In the genomic region with DNA sequence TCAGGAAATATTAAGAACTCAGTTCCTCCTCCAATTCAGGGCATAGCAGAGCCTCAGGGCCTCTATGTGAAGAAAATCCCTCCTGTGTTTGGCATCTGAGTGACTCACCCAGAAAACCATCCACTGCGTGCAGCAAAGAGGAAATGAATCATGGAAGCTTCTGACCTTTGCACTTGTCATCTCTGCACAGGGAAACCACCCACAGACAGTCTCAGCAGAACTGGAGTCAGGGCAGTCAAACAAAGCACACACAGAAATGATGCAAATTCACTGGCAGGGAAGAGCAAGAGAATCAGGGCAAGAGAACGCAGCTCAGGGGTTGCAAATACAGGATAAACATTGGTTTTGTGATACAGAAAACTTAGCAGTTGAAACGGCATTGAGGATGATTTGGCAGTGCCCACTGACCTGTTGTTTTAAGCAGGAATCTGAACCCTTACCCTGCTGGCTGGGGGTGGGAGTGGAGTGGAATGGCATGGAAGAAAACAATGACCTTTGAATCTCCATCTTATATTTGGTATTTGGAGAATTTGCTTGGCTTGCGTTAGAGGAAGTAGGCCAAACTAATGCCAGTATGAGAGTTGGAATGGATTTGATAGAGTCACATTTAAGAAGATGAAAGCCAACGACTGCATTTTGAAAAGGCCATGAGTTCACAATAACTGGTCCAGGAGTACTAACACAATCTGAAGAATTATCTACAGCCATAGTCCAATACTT, we compare ENCODE assay signal across 1 cellular context.
TF ChIP-seq lines count a peak whose summit lies in the region.

No MANE protein-coding gene starts in this region.

TF ChIP-seq in HepG2, 621 proteins besides CTCF, POLR2A, EP300 and RAD21 (continued from another document and continues in another):
- TF ChIP-seq TCF12 (IDR thresholded peaks at IDR 0.05) (no peak), TCF12 (CRISPR knock-in tag; IDR thresholded peaks at IDR 0.05) (no peak; the same call in 1 of the 2 replicates), RARA (CRISPR knock-in tag; IDR thresholded peaks at IDR 0.05) (peak; percentile 95), ZNF256 (CRISPR knock-in tag; conservative IDR thresholded peaks at IDR 0.05) (no peak), REPIN1 (CRISPR knock-in tag; IDR thresholded peaks at IDR 0.05; ENCODE audit: borderline replicate concordance, low read depth) (0 out of 2 replicates have a peak, but pooled peaks have one; percentile 43), ARID2 (CRISPR knock-in tag; IDR thresholded peaks at IDR 0.05; ENCODE audit: borderline replicate concordance) (no peak), GZF1 (CRISPR knock-in tag; IDR thresholded peaks at IDR 0.05) (0 out of 2 replicates have a peak, but pooled peaks have one; percentile 74), ZBTB38 (CRISPR knock-in tag; IDR thresholded peaks at IDR 0.05) (peak; percentile 46; the same call in 1 of the 2 replicates), KDM5A (IDR thresholded peaks at IDR 0.05; ENCODE audit: borderline replicate concordance, low read length) (no peak), RORA (CRISPR knock-in tag; IDR thresholded peaks at IDR 0.05) (no peak), ZBTB42 (CRISPR knock-in tag; IDR thresholded peaks at IDR 0.05) (no peak), FOSL2 (CRISPR knock-in tag; IDR thresholded peaks at IDR 0.05) (peak; percentile 100), ZNF496 (CRISPR knock-in tag; IDR thresholded peaks at IDR 0.05; ENCODE audit: insufficient replicate concordance) (no peak), CREB1 (IDR thresholded peaks at IDR 0.05) (peak; percentile 73; the same call in 1 of the 2 replicates), CREB1 (CRISPR knock-in tag; IDR thresholded peaks at IDR 0.05) (peak; percentile 87), ZNF337 (CRISPR knock-in tag; IDR thresholded peaks at IDR 0.05; ENCODE audit: borderline replicate concordance, low read depth) (peak; percentile 57; the same call in 1 of the 2 replicates), PITX1 (CRISPR knock-in tag; IDR thresholded peaks at IDR 0.05) (peak; percentile 83), ZNF329 (CRISPR knock-in tag; IDR thresholded peaks at IDR 0.05; ENCODE audit: low read depth) (no peak), SOX6 (IDR thresholded peaks at IDR 0.05) (no peak), SOX6 (CRISPR knock-in tag; IDR thresholded peaks at IDR 0.05) (peak; percentile 96), MAFF (IDR thresholded peaks at IDR 0.05; ENCODE audit: low read depth, low read length) (peak; percentile 34; the same call in 1 of the 2 replicates), ZNF24 (IDR thresholded peaks at IDR 0.05) (no peak), ZNF501 (CRISPR knock-in tag; IDR thresholded peaks at IDR 0.05) (peak; percentile 63; the same call in 1 of the 2 replicates), KDM1A (CRISPR knock-in tag; IDR thresholded peaks at IDR 0.05) (peak; percentile 84), ZNF792 (CRISPR knock-in tag; IDR thresholded peaks at IDR 0.05) (peak; percentile 33; the same call in 1 of the 2 replicates), ZNF331 (CRISPR knock-in tag; IDR thresholded peaks at IDR 0.05) (peak; percentile 95), ERF (CRISPR knock-in tag; IDR thresholded peaks at IDR 0.05) (peak; percentile 97), FOXA1 (IDR thresholded peaks at IDR 0.05) (no peak), FOXA1 (CRISPR knock-in tag; IDR thresholded peaks at IDR 0.05) (peak; percentile 73)
- TF ChIP-seq, protein P1, sequence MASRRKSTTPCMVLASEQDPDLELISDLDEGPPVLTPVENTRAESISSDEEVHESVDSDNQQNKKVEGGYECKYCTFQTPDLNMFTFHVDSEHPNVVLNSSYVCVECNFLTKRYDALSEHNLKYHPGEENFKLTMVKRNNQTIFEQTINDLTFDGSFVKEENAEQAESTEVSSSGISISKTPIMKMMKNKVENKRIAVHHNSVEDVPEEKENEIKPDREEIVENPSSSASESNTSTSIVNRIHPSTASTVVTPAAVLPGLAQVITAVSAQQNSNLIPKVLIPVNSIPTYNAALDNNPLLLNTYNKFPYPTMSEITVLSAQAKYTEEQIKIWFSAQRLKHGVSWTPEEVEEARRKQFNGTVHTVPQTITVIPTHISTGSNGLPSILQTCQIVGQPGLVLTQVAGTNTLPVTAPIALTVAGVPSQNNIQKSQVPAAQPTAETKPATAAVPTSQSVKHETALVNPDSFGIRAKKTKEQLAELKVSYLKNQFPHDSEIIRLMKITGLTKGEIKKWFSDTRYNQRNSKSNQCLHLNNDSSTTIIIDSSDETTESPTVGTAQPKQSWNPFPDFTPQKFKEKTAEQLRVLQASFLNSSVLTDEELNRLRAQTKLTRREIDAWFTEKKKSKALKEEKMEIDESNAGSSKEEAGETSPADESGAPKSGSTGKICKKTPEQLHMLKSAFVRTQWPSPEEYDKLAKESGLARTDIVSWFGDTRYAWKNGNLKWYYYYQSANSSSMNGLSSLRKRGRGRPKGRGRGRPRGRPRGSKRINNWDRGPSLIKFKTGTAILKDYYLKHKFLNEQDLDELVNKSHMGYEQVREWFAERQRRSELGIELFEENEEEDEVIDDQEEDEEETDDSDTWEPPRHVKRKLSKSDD (CRISPR knock-in tag; IDR thresholded peaks at IDR 0.05; ENCODE audit: low read depth) = 0 out of 2 replicates have a peak, but pooled peaks have one; percentile 72
- TF ChIP-seq, protein P2, sequence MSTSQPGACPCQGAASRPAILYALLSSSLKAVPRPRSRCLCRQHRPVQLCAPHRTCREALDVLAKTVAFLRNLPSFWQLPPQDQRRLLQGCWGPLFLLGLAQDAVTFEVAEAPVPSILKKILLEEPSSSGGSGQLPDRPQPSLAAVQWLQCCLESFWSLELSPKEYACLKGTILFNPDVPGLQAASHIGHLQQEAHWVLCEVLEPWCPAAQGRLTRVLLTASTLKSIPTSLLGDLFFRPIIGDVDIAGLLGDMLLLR (CRISPR knock-in tag; IDR thresholded peaks at IDR 0.05) = no peak
- TF ChIP-seq, protein P3, sequence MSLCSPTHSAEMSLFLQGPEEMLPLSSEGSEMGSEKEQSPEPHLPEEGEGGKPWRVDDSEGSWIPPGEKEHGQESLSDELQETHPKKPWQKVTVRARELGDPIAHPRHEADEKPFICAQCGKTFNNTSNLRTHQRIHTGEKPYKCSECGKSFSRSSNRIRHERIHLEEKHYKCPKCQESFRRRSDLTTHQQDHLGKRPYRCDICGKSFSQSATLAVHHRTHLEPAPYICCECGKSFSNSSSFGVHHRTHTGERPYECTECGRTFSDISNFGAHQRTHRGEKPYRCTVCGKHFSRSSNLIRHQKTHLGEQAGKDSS (CRISPR knock-in tag; IDR thresholded peaks at IDR 0.05; ENCODE audit: borderline replicate concordance, low read depth) = 0 out of 2 replicates have a peak, but pooled peaks have one; percentile 51
- TF ChIP-seq, protein P4, sequence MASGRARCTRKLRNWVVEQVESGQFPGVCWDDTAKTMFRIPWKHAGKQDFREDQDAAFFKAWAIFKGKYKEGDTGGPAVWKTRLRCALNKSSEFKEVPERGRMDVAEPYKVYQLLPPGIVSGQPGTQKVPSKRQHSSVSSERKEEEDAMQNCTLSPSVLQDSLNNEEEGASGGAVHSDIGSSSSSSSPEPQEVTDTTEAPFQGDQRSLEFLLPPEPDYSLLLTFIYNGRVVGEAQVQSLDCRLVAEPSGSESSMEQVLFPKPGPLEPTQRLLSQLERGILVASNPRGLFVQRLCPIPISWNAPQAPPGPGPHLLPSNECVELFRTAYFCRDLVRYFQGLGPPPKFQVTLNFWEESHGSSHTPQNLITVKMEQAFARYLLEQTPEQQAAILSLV (CRISPR knock-in tag; IDR thresholded peaks at IDR 0.05; ENCODE audit: borderline replicate concordance) = no peak
- TF ChIP-seq, protein P5, sequence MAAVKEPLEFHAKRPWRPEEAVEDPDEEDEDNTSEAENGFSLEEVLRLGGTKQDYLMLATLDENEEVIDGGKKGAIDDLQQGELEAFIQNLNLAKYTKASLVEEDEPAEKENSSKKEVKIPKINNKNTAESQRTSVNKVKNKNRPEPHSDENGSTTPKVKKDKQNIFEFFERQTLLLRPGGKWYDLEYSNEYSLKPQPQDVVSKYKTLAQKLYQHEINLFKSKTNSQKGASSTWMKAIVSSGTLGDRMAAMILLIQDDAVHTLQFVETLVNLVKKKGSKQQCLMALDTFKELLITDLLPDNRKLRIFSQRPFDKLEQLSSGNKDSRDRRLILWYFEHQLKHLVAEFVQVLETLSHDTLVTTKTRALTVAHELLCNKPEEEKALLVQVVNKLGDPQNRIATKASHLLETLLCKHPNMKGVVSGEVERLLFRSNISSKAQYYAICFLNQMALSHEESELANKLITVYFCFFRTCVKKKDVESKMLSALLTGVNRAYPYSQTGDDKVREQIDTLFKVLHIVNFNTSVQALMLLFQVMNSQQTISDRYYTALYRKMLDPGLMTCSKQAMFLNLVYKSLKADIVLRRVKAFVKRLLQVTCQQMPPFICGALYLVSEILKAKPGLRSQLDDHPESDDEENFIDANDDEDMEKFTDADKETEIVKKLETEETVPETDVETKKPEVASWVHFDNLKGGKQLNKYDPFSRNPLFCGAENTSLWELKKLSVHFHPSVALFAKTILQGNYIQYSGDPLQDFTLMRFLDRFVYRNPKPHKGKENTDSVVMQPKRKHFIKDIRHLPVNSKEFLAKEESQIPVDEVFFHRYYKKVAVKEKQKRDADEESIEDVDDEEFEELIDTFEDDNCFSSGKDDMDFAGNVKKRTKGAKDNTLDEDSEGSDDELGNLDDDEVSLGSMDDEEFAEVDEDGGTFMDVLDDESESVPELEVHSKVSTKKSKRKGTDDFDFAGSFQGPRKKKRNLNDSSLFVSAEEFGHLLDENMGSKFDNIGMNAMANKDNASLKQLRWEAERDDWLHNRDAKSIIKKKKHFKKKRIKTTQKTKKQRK (IDR thresholded peaks at IDR 0.05; ENCODE audit: low read length) = no peak
- TF ChIP-seq, protein P6, sequence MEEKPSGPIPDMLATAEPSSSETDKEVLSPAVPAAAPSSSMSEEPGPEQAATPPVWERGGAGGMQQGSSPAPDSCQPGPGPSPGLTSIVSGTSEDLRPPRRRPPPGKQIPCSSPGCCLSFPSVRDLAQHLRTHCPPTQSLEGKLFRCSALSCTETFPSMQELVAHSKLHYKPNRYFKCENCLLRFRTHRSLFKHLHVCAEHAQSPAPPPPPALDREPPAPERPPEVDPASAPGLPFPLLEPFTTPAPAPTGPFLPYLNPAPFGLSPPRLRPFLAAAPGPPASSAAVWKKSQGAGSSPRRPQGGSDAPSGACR (CRISPR knock-in tag; IDR thresholded peaks at IDR 0.05) = no peak
- TF ChIP-seq, protein P7, sequence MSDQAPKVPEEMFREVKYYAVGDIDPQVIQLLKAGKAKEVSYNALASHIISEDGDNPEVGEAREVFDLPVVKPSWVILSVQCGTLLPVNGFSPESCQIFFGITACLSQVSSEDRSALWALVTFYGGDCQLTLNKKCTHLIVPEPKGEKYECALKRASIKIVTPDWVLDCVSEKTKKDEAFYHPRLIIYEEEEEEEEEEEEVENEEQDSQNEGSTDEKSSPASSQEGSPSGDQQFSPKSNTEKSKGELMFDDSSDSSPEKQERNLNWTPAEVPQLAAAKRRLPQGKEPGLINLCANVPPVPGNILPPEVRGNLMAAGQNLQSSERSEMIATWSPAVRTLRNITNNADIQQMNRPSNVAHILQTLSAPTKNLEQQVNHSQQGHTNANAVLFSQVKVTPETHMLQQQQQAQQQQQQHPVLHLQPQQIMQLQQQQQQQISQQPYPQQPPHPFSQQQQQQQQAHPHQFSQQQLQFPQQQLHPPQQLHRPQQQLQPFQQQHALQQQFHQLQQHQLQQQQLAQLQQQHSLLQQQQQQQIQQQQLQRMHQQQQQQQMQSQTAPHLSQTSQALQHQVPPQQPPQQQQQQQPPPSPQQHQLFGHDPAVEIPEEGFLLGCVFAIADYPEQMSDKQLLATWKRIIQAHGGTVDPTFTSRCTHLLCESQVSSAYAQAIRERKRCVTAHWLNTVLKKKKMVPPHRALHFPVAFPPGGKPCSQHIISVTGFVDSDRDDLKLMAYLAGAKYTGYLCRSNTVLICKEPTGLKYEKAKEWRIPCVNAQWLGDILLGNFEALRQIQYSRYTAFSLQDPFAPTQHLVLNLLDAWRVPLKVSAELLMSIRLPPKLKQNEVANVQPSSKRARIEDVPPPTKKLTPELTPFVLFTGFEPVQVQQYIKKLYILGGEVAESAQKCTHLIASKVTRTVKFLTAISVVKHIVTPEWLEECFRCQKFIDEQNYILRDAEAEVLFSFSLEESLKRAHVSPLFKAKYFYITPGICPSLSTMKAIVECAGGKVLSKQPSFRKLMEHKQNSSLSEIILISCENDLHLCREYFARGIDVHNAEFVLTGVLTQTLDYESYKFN (CRISPR knock-in tag; conservative IDR thresholded peaks at IDR 0.05) = peak; percentile 99
- TF ChIP-seq, protein P8, sequence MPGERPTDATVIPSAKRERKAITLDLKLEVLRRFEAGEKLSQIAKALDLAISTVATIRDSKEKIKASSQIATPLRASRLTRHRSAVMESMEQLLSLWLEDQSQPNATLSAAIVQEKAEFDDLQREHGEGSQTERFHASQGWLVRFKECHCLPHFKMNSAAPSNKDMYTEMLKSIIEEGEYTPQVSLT (CRISPR knock-in tag; IDR thresholded peaks at IDR 0.05; ENCODE audit: borderline replicate concordance, low read depth) = no peak
- TF ChIP-seq, protein P9, sequence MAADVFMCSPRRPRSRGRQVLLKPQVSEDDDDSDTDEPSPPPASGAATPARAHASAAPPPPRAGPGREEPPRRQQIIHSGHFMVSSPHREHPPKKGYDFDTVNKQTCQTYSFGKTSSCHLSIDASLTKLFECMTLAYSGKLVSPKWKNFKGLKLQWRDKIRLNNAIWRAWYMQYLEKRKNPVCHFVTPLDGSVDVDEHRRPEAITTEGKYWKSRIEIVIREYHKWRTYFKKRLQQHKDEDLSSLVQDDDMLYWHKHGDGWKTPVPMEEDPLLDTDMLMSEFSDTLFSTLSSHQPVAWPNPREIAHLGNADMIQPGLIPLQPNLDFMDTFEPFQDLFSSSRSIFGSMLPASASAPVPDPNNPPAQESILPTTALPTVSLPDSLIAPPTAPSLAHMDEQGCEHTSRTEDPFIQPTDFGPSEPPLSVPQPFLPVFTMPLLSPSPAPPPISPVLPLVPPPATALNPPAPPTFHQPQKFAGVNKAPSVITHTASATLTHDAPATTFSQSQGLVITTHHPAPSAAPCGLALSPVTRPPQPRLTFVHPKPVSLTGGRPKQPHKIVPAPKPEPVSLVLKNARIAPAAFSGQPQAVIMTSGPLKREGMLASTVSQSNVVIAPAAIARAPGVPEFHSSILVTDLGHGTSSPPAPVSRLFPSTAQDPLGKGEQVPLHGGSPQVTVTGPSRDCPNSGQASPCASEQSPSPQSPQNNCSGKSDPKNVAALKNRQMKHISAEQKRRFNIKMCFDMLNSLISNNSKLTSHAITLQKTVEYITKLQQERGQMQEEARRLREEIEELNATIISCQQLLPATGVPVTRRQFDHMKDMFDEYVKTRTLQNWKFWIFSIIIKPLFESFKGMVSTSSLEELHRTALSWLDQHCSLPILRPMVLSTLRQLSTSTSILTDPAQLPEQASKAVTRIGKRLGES (CRISPR knock-in tag; IDR thresholded peaks at IDR 0.05; ENCODE audit: borderline replicate concordance) = no peak
- TF ChIP-seq, protein P10, sequence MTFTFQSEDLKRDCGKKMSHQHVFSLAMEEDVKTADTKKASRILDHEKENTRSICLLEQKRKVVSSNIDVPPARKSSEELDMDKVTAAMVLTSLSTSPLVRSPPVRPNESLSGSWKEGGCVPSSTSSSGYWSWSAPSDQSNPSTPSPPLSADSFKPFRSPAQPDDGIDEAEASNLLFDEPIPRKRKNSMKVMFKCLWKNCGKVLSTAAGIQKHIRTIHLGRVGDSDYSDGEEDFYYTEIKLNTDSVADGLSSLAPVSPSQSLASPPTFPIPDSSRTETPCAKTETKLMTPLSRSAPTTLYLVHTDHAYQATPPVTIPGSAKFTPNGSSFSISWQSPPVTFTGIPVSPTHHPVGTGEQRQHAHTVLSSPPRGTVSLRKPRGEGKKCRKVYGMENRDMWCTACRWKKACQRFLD (CRISPR knock-in tag; IDR thresholded peaks at IDR 0.05; ENCODE audit: borderline replicate concordance) = no peak
- TF ChIP-seq, protein P11, sequence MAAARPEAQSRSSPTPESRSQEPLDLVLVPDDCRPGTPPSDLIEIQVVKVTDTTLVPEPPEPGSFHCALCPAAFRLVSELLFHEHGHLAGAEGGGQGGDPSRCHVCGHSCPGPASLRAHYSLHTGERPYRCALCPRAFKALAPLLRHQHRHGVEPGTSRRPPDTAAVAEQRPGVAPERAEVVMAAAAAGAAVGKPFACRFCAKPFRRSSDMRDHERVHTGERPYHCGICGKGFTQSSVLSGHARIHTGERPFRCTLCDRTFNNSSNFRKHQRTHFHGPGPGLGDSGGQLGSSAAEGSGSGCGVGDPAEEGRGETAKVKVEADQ (CRISPR knock-in tag; IDR thresholded peaks at IDR 0.05; ENCODE audit: borderline replicate concordance) = no peak; the same call in 1 of the 2 replicates
